Comparison of ENCODE assay signal across 9 cellular contexts in the genomic region with DNA sequence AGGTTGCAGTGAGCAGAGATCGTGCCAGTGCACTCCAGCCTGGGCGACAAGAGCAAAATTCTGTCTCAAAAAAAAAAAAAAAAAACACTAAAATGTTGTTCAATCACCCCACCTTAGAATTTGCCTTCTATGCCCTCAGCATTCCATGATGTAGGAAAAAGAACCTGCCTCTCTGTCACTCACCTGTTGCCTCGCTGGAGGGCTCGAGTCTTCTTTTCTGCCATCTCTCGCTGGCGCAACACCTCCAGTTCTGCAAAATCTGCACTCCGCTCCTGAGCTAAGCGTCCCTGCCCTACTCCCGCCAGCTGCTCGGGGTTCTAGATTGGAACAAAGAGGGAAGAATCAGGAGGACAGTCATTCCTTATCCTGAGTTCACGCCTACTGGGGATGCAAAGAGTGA. TPM values are rescaled to one million over a fixed set of nuclear protein-coding genes. Genes with fewer than 3 reads are reported as not detected.
"Had no signal": no experiment of that assay in that cellular context is flagged by ENCODE, and none has a peak within 500 bp of the region (broad histone marks: within the 10 kb centered on the region; RNA-seq: fewer than 3 reads in every experiment).

No MANE protein-coding gene starts in this region.

- H3K27ac ChIP-seq: HL-60 had no signal

- H3K9me3 Mint-ChIP-seq: GM23338, H9, HFFc6 had no signal

- DNase-seq: H9, HFFc6, KG1 had no signal

- H3K27ac Mint-ChIP-seq: GM23338, HFFc6 had no signal

- ATAC-seq: GM23338, K562 had no signal

- H3K4me1 Mint-ChIP-seq: GM23338, H9 had no signal

- H3K4me3 Mint-ChIP-seq: GM23338, H9, HFFc6 had no signal

- H3K4me3 ChIP-seq: GM23338, K562 had no signal

RNA-seq across cellular contexts. Expression of gene MIP, which starts 23.2 kb away (rescaled TPM):
- total RNA-seq: GM23338, H1, HT1080, IMR-90 had no signal

RNA-seq across cellular contexts. Expression of gene GLS2, which starts 56.7 kb away (rescaled TPM):
- total RNA-seq: HFFc6, HT1080, K562 had no signal
